ENCODE assay signal across 20 cellular contexts in the genomic region with DNA sequence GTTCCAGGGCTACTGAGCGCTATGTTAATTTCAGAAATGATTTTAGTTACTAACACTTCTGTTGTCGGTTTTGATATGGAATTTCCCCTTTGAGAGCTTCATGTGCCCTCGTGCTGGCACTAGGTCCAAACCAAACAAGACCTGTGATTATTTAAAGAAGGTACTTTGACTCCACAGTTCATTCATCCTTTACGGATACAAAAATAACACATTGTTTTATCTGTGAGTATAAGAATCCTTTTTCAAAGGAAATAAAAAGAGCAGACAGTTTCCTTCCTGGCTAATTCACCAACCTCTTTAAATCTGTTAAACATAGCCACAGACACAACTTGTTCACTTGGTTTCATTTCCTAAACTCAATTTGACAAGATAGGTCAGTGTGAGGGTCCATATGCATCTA.
"Had no signal": no experiment of that assay in that cellular context is flagged by ENCODE, and none has a peak within 500 bp of the region (broad histone marks: within the 10 kb centered on the region; RNA-seq: fewer than 3 reads in every experiment).

No MANE protein-coding gene starts in this region.

- H3K27me3 ChIP-seq: foreskin keratinocyte, transverse colon, vagina had no signal

- H3K4me3 ChIP-seq: transverse colon, vagina had no signal

- H3K4me1 ChIP-seq: foreskin keratinocyte, parathyroid adenoma had no signal

- ATAC-seq: effector memory CD8-positive, alpha-beta T cell; foreskin keratinocyte; left colon had no signal

- DNase-seq: activated CD4-positive, alpha-beta T cell treated with anti-CD3 and anti-CD28 coated beads, Interleukin-2, amount 10 ng/mL, durations not matched to agents 24 days and 14 days; activated CD8-positive, alpha-beta memory T cell treated with anti-CD3 and anti-CD28 coated beads for 24 hours; activated CD8-positive, alpha-beta memory T cell treated with anti-CD3 and anti-CD28 coated beads, Interleukin-2, amount 50 U/mL, for 48 hours; activated effector memory CD4-positive, alpha-beta T cell treated with anti-CD3 and anti-CD28 coated beads, Interleukin-2, amount 50 U/mL, for 16 hours; activated T-cell treated with anti-CD3 and anti-CD28 coated beads, Interleukin-2, amount 50 U/mL, for 48 hours; effector memory CD8-positive, alpha-beta T cell; foreskin keratinocyte; glutamatergic neuron; hypothalamus; islet precursor cell; left colon; T1000; transverse colon had no signal

- H3K9me3 Mint-ChIP-seq: activated naive CD4-positive, alpha-beta T cell treated with anti-CD3 and anti-CD28 coated beads, Interleukin-2, amount 50 U/mL, for 24 hours; effector memory CD8-positive, alpha-beta T cell; stimulated activated naive CD8-positive, alpha-beta T cell treated with anti-CD3 and anti-CD28 coated beads, Interleukin-15, Interleukin-2, amounts not matched to agents 100 ng/mL and 50 ng/mL, for 24 hours had no signal

- H3K36me3 Mint-ChIP-seq: activated naive CD4-positive, alpha-beta T cell treated with anti-CD3 and anti-CD28 coated beads, Interleukin-2, amount 50 U/mL, for 24 hours had no signal

- H3K4me3 Mint-ChIP-seq: activated CD4-positive, alpha-beta T cell treated with anti-CD3 and anti-CD28 coated beads, Interleukin-2, amount 10 ng/mL, durations not matched to agents 24 days and 14 days; activated naive CD4-positive, alpha-beta T cell treated with anti-CD3 and anti-CD28 coated beads, Interleukin-2, amount 50 U/mL, for 24 hours; effector memory CD8-positive, alpha-beta T cell; memory B cell; nephron; stimulated activated naive CD8-positive, alpha-beta T cell treated with anti-CD3 and anti-CD28 coated beads, Interleukin-15, Interleukin-2, amounts not matched to agents 100 ng/mL and 50 ng/mL, for 24 hours had no signal

- H3K79me2 ChIP-seq: parathyroid adenoma had no signal

- H3K36me3 ChIP-seq: transverse colon, vagina had no signal

- H3K27ac ChIP-seq: epithelial cell of prostate, foreskin keratinocyte, parathyroid adenoma, transverse colon, vagina had no signal

- H3K9ac ChIP-seq: parathyroid adenoma had no signal

- H2AFZ ChIP-seq: parathyroid adenoma had no signal

- H3K27ac Mint-ChIP-seq: activated CD4-positive, alpha-beta T cell treated with anti-CD3 and anti-CD28 coated beads, Interleukin-2, amount 10 ng/mL, durations not matched to agents 24 days and 14 days; activated naive CD4-positive, alpha-beta T cell treated with anti-CD3 and anti-CD28 coated beads, Interleukin-2, amount 50 U/mL, for 24 hours; effector memory CD8-positive, alpha-beta T cell; memory B cell; nephron; stimulated activated naive CD8-positive, alpha-beta T cell treated with anti-CD3 and anti-CD28 coated beads, Interleukin-15, Interleukin-2, amounts not matched to agents 100 ng/mL and 50 ng/mL, for 24 hours had no signal

- H3K9me3 ChIP-seq: transverse colon, vagina had no signal

- H3K27me3 Mint-ChIP-seq: activated CD4-positive, alpha-beta T cell treated with anti-CD3 and anti-CD28 coated beads, Interleukin-2, amount 10 ng/mL, durations not matched to agents 24 days and 14 days; stimulated activated naive CD8-positive, alpha-beta T cell treated with anti-CD3 and anti-CD28 coated beads, Interleukin-15, Interleukin-2, amounts not matched to agents 100 ng/mL and 50 ng/mL, for 24 hours had no signal
